In genomic region chr11:121538054-121538453, GRCh38 we compare ENCODE assay signal across 12 cellular contexts.
A peak's percentile ranks its signal among the peaks of the same experiment; 100 is the strongest.
DNase-seq lines count a peak whose midpoint lies in the region; ATAC-seq and TF ChIP-seq lines count a peak whose summit lies in the region.
"Had no signal": no experiment of that assay in that cellular context is flagged by ENCODE, and none has a peak within 500 bp of the region (broad histone marks: within the 10 kb centered on the region; RNA-seq: fewer than 3 reads in every experiment).

No MANE protein-coding gene starts in this region.

- peak; percentile 77 for ATAC-seq in activated CD4-positive, alpha-beta T cell treated with anti-CD3 and anti-CD28 coated beads for 36 hours
- ATAC-seq in GM21367 (IDR thresholded peaks at IDR 0.05; ENCODE audit: unreplicated experiment), result peak; percentile 72
- peak; percentile 79 for ATAC-seq in HG03159 (IDR thresholded peaks at IDR 0.05; ENCODE audit: unreplicated experiment)

- H3K36me3 ChIP-seq in Caco-2 (ENCODE audit: control insufficient read depth, insufficient read depth, low read length), result no peaks in the 10 kb centered on the region
- H3K36me3 ChIP-seq: breast epithelium had no signal

- H3K27ac Mint-ChIP-seq in activated CD4-positive, alpha-beta T cell treated with anti-CD3 and anti-CD28 coated beads for 36 hours, result peak overlapping the region; percentile 38
- no peak overlapping the region for H3K27ac Mint-ChIP-seq in Caco-2 (ENCODE audit: unreplicated experiment)

- TF ChIP-seq CTCF in Caco-2 (IDR thresholded peaks at IDR 0.05; ENCODE audit: insufficient read depth in 1 of 2, low read depth in 1 of 2, low read length in 1 of 2, severe bottlenecking in 1 of 2, unreplicated experiment in 1 of 2) (no peak), coronary artery (IDR thresholded peaks at IDR 0.05) (no peak)

- no peak overlapping the region for H3K4me3 ChIP-seq in Caco-2 (ENCODE audit: low read depth, low read length)
- no peak overlapping the region for H3K4me3 ChIP-seq in coronary artery
- H3K4me3 ChIP-seq: breast epithelium had no signal

- BruUV-seq in Caco-2 (replicated peaks; lab: Mats Ljungman, UMichigan), result no TSS peak

- POLR2A ChIA-PET in activated CD4-positive, alpha-beta T cell treated with anti-CD3 and anti-CD28 coated beads for 36 hours (lab: Charles Lee), result no interaction called here
- POLR2A ChIA-PET in Caco-2 (lab: Charles Lee), result no interaction called here

- CTCF ChIA-PET in activated CD4-positive, alpha-beta T cell treated with anti-CD3 and anti-CD28 coated beads for 36 hours (lab: Charles Lee), result no interaction called here
- CTCF ChIA-PET in Caco-2 (lab: Charles Lee), result no interaction called here

- H3K4me1 Mint-ChIP-seq in activated CD4-positive, alpha-beta T cell treated with anti-CD3 and anti-CD28 coated beads for 36 hours, result peaks cover 61% of the 10 kb centered on the region
- peaks cover 5% of the 10 kb centered on the region for H3K4me1 Mint-ChIP-seq in Caco-2 (ENCODE audit: low read depth, unreplicated experiment)

- no peaks in the 10 kb centered on the region for H3K27me3 Mint-ChIP-seq in activated CD4-positive, alpha-beta T cell treated with anti-CD3 and anti-CD28 coated beads for 36 hours
- no peaks in the 10 kb centered on the region for H3K27me3 Mint-ChIP-seq in Caco-2 (ENCODE audit: insufficient read depth, unreplicated experiment)

- intact Hi-C loops in activated CD4-positive, alpha-beta T cell treated with anti-CD3 and anti-CD28 coated beads for 36 hours (cut with DNase I, micrococcal nuclease), result loop anchor here in 1 of 2 experiments (5.0 kb wide), 1 partner anchor 76 kb away; no protein-coding TSS in a partner anchor
- intact Hi-C loops in Caco-2 (cut with micrococcal nuclease; ENCODE audit: unreplicated experiment), result no loop called here

- peak; percentile 27 for DNase-seq in activated CD4-positive, alpha-beta T cell treated with anti-CD3 and anti-CD28 coated beads for 36 hours
- no peak for DNase-seq in activated CD4-positive, alpha-beta T cell treated with anti-CD3 and anti-CD28 coated beads, Interleukin-2, amount 50 U/mL, for 4 hours
- peak; percentile 36 for DNase-seq in germinal center (ENCODE audit: low spot score)
- no peak for DNase-seq in activated effector memory CD4-positive, alpha-beta T cell treated with anti-CD3 and anti-CD28 coated beads, Interleukin-2, amount 50 U/mL, for 16 hours
- DNase-seq in Caco-2, result no peak
- no peak for DNase-seq in coronary artery (ENCODE audit: low spot score)
- DNase-seq: 8988T; activated CD4-positive, alpha-beta T cell treated with anti-CD3 and anti-CD28 coated beads for 4 hours; foreskin melanocyte had no signal

- no peaks in the 10 kb centered on the region for H3K9me3 ChIP-seq in Caco-2
- H3K9me3 ChIP-seq: breast epithelium had no signal

- H3K4me1 ChIP-seq in Caco-2, result no peaks in the 10 kb centered on the region
- H3K4me1 ChIP-seq: breast epithelium had no signal

- H3K36me3 Mint-ChIP-seq in activated CD4-positive, alpha-beta T cell treated with anti-CD3 and anti-CD28 coated beads for 36 hours (ENCODE audit: low read depth), result peaks cover 42% of the 10 kb centered on the region
- H3K36me3 Mint-ChIP-seq in Caco-2 (ENCODE audit: insufficient read depth, unreplicated experiment), result peaks cover 5% of the 10 kb centered on the region

- no peaks in the 10 kb centered on the region for H3K9me3 Mint-ChIP-seq in activated CD4-positive, alpha-beta T cell treated with anti-CD3 and anti-CD28 coated beads for 36 hours (ENCODE audit: low read depth)
- H3K9me3 Mint-ChIP-seq in Caco-2 (ENCODE audit: unreplicated experiment), result no peaks in the 10 kb centered on the region

- no peaks in the 10 kb centered on the region for H3K27me3 ChIP-seq in Caco-2 (replicated peaks; ENCODE audit: control insufficient read depth, insufficient read depth, low read length)
- H3K27me3 ChIP-seq: breast epithelium had no signal

- H3K4me3 Mint-ChIP-seq in activated CD4-positive, alpha-beta T cell treated with anti-CD3 and anti-CD28 coated beads for 36 hours, result no peak overlapping the region
- H3K4me3 Mint-ChIP-seq in Caco-2 (ENCODE audit: unreplicated experiment), result no peak overlapping the region

- no peak overlapping the region for H3K27ac ChIP-seq in coronary artery
- H3K27ac ChIP-seq: breast epithelium had no signal

Comparison
In these comparisons a context has a peak if more than half of its experiments do, and no peak if none do; other contexts are left out.
1. DNase-seq: peak in activated CD4-positive, alpha-beta T cell treated with anti-CD3 and anti-CD28 coated beads for 36 hours (single experiment) and germinal center (single experiment); none in activated CD4-positive, alpha-beta T cell treated with anti-CD3 and anti-CD28 coated beads, Interleukin-2, amount 50 U/mL, for 4 hours (0 of 2), activated effector memory CD4-positive, alpha-beta T cell treated with anti-CD3 and anti-CD28 coated beads, Interleukin-2, amount 50 U/mL, for 16 hours (single experiment), Caco-2 (0 of 2) and coronary artery (single experiment).
2. Peak in every context shown above with its lines, with median percentiles within 50 percentile points of each other: ATAC-seq.